ENCODE assay signal across 25 cellular contexts in genomic region chr18:78776151-78776550, GRCh38.
DNase-seq lines count a peak whose midpoint lies in the region; ATAC-seq, FAIRE-seq and TF ChIP-seq lines count a peak whose summit lies in the region.
"Had no signal": no experiment of that assay in that cellular context is flagged by ENCODE, and none has a peak within 500 bp of the region (broad histone marks: within the 10 kb centered on the region; RNA-seq: fewer than 3 reads in every experiment).

No MANE protein-coding gene starts in this region.

- no peak overlapping the region for H3K14ac ChIP-seq in H1 (ENCODE audit: insufficient read length)

- TF ChIP-seq EP300 in H1 (IDR thresholded peaks at IDR 0.05; ENCODE audit: borderline replicate concordance in 1 of 2, low read depth in 2 of 2, low read length in 2 of 2) = no peak

- POLR2A ChIA-PET in H1 (lab: Charles Lee; ENCODE audit: partially characterized antibody) = no interaction called here

- FAIRE-seq in H1 (lab: Jason Lieb, UNC) (no peak), D721Med (lab: Jason Lieb, UNC) (no peak)
- FAIRE-seq: A204.1, GM12892, H54, HepG2 had no signal

- WGBS in H1 (ENCODE audit: extremely low coverage in 1 of 2, insufficient coverage in 1 of 2, insufficient read length in 1 of 2, insufficient replicate concordance in 2 of 2, low coverage in 1 of 2, low lambda C conversion rate in 2 of 2, missing lambda C conversion rate in 1 of 2), 2 experiments = 93% methylated on average over 5 of the region's 5 CpGs; no CpG with 5 or more reads in 1 of the 2 experiments
- WGBS in testis, 2 donors = 88 to 92% methylated on average over 4 to 5 of the region's 5 CpGs

- no peak overlapping the region for H2BK12ac ChIP-seq in H1 (ENCODE audit: low read depth, low read length)

- TF ChIP-seq POLR2A in H1 (IDR thresholded peaks at IDR 0.05; ENCODE audit: control extremely low read depth in 1 of 2, low read depth in 2 of 2, low read length in 2 of 2) = no peak
- no peak for TF ChIP-seq POLR2A in testis (IDR thresholded peaks at IDR 0.05)

- no peak overlapping the region for H3K4me3 Mint-ChIP-seq in activated CD4-positive, alpha-beta T cell treated with anti-CD3 and anti-CD28 coated beads, Interleukin-2, amount 10 ng/mL, durations not matched to agents 24 days and 14 days
- H3K4me3 Mint-ChIP-seq: CD4-positive, CD25-positive, alpha-beta regulatory T cell; CD8-positive, alpha-beta memory T cell; HFFc6; IgD-negative memory B cell had no signal

- H3K18ac ChIP-seq in H1 (ENCODE audit: extremely low read depth, low read length) = no peak overlapping the region

- H3K4me3 ChIP-seq in RWPE2 (ENCODE audit: severe bottlenecking) = no peak overlapping the region
- no peak overlapping the region for H3K4me3 ChIP-seq in H1 (ENCODE audit: extremely low read depth in 1 of 4, insufficient read depth in 2 of 4, low read depth in 3 of 4, low read length in 4 of 4)
- no peak overlapping the region for H3K4me3 ChIP-seq in testis
- H3K4me3 ChIP-seq: GM23248 had no signal

- no peaks in the 10 kb centered on the region for H3K36me3 Mint-ChIP-seq in activated CD4-positive, alpha-beta T cell treated with anti-CD3 and anti-CD28 coated beads, Interleukin-2, amount 10 ng/mL, durations not matched to agents 24 days and 14 days (ENCODE audit: low read depth)
- H3K36me3 Mint-ChIP-seq: CD4-positive, CD25-positive, alpha-beta regulatory T cell; CD8-positive, alpha-beta memory T cell had no signal

- H3K9me3 ChIP-seq in RWPE2 (ENCODE audit: severe bottlenecking) = no peaks in the 10 kb centered on the region
- H3K9me3 ChIP-seq in H1 (ENCODE audit: insufficient read depth in 2 of 2, low read depth in 1 of 2, low read length in 1 of 2) = no peaks in the 10 kb centered on the region
- H3K9me3 ChIP-seq in testis = no peaks in the 10 kb centered on the region
- H3K9me3 ChIP-seq: BE2C had no signal

- H3K4me1 Mint-ChIP-seq in activated CD4-positive, alpha-beta T cell treated with anti-CD3 and anti-CD28 coated beads, Interleukin-2, amount 10 ng/mL, durations not matched to agents 24 days and 14 days = no peaks in the 10 kb centered on the region
- H3K4me1 Mint-ChIP-seq: CD4-positive, CD25-positive, alpha-beta regulatory T cell; CD8-positive, alpha-beta memory T cell had no signal

- no peak overlapping the region for H2BK20ac ChIP-seq in H1 (ENCODE audit: low read length)

- H3K9me3 Mint-ChIP-seq in activated CD4-positive, alpha-beta T cell treated with anti-CD3 and anti-CD28 coated beads, Interleukin-2, amount 10 ng/mL, durations not matched to agents 24 days and 14 days = no peaks in the 10 kb centered on the region
- H3K9me3 Mint-ChIP-seq: CD4-positive, CD25-positive, alpha-beta regulatory T cell; CD8-positive, alpha-beta memory T cell had no signal

- CTCF ChIA-PET in H1 (lab: Charles Lee; ENCODE audit: partially characterized antibody) = interaction anchor here (0.7 kb wide), 1 partner anchor 1610 kb away, joined by 3 read pairs; no protein-coding TSS in a partner anchor

- intact Hi-C loops in sciatic nerve (cut with DNase I) = no loop called here
- intact Hi-C loops in testis (cut with DNase I; ENCODE audit: low total_unique reads) = no loop called here
- intact Hi-C loops in activated CD4-positive, alpha-beta T cell treated with anti-CD3 and anti-CD28 coated beads, Interleukin-2, amount 10 ng/mL, durations not matched to agents 24 days and 14 days (cut with micrococcal nuclease) = no loop called here

- no peak overlapping the region for H4K5ac ChIP-seq in H1 (ENCODE audit: insufficient read length, low read depth, low read length)

- H3K23me2 ChIP-seq in H1 (ENCODE audit: low read depth, low read length) = no peaks in the 10 kb centered on the region

- no peak overlapping the region for H2BK120ac ChIP-seq in H1 (replicated peaks; ENCODE audit: low read depth, low read length)

- no peak overlapping the region for H2BK5ac ChIP-seq in H1 (ENCODE audit: low read depth, low read length)

- H2AFZ ChIP-seq in H1 (ENCODE audit: low read length) = no peak overlapping the region
- H2AFZ ChIP-seq: GM23248 had no signal

- no peak overlapping the region for H3K9ac ChIP-seq in H1 (replicated peaks in 1 of 4; ENCODE audit: extremely low read depth in 1 of 4, low read depth in 3 of 4, low read length in 3 of 4)
- H3K9ac ChIP-seq: GM23248 had no signal

- no peak overlapping the region for H3K23ac ChIP-seq in H1 (ENCODE audit: insufficient read length)

- H3K36me3 ChIP-seq in RWPE2 (ENCODE audit: low read depth) (no peaks in the 10 kb centered on the region), H1 (ENCODE audit: control insufficient read depth in 2 of 4, insufficient read depth in 4 of 4, low read length in 3 of 4) (no peaks in the 10 kb centered on the region), testis (ENCODE audit: low read depth, missing control alignments) (no peaks in the 10 kb centered on the region)
- H3K36me3 ChIP-seq: BE2C had no signal

- H3K4me1 ChIP-seq in RWPE2 (ENCODE audit: insufficient read depth, poor library complexity, severe bottlenecking) (no peaks in the 10 kb centered on the region), H1 (replicated peaks in 1 of 4; ENCODE audit: control insufficient read depth in 3 of 4, insufficient read depth in 4 of 4, low read length in 3 of 4) (peaks cover 0 to 6% (median 0%) of the 10 kb centered on the region in 4 experiments; a peak in 1 of 7 replicates), testis (no peaks in the 10 kb centered on the region)
- H3K4me1 ChIP-seq: BE2C had no signal

- H3K27ac Mint-ChIP-seq in activated CD4-positive, alpha-beta T cell treated with anti-CD3 and anti-CD28 coated beads, Interleukin-2, amount 10 ng/mL, durations not matched to agents 24 days and 14 days = no peak overlapping the region
- H3K27ac Mint-ChIP-seq: CD8-positive, alpha-beta memory T cell; HFFc6; IgD-negative memory B cell had no signal

- peak; percentile 14 for DNase-seq in RWPE2 (ENCODE audit: low spot score)
- no peak for DNase-seq in H1 (ENCODE audit: low read depth in 1 of 2, low spot score in 2 of 2)
- DNase-seq in sciatic nerve (ENCODE audit: low spot score) = peak; percentile 21
- DNase-seq in testis = peak; percentile 9
- DNase-seq in activated CD4-positive, alpha-beta T cell treated with anti-CD3 and anti-CD28 coated beads, Interleukin-2, amount 10 ng/mL, durations not matched to agents 24 days and 14 days = no peak
- DNase-seq in activated CD8-positive, alpha-beta memory T cell treated with anti-CD3 and anti-CD28 coated beads for 24 hours = no peak
- DNase-seq in D721Med (ENCODE audit: insufficient read length, low spot score) = no peak
- DNase-seq: ACHN; BE2C; C1 segment of cervical spinal cord; CD4-positive, CD25-positive, alpha-beta regulatory T cell; CD8-positive, alpha-beta memory T cell; COR-L47; DMS79; GDM1; GM23248; HFFc6; KBM-7 had no signal

- H3K27me3 Mint-ChIP-seq in activated CD4-positive, alpha-beta T cell treated with anti-CD3 and anti-CD28 coated beads, Interleukin-2, amount 10 ng/mL, durations not matched to agents 24 days and 14 days = no peaks in the 10 kb centered on the region
- H3K27me3 Mint-ChIP-seq: CD4-positive, CD25-positive, alpha-beta regulatory T cell had no signal

- no peak overlapping the region for H3K27ac ChIP-seq in RWPE2 (ENCODE audit: poor library complexity, severe bottlenecking)
- no peak overlapping the region for H3K27ac ChIP-seq in H1 (ENCODE audit: low read depth, low read length)
- H3K27ac ChIP-seq in testis = no peak overlapping the region
- H3K27ac ChIP-seq: GM23248 had no signal

- H2BK15ac ChIP-seq in H1 (ENCODE audit: low read length) = no peak overlapping the region

- no peak overlapping the region for H2AK5ac ChIP-seq in H1 (ENCODE audit: low read depth, low read length)

- TF ChIP-seq CTCF in RWPE2 (IDR thresholded peaks at IDR 0.05; ENCODE audit: poor library complexity, severe bottlenecking) (no peak), H1 (IDR thresholded peaks at IDR 0.05; ENCODE audit: control extremely low read depth in 1 of 3, insufficient read depth in 1 of 3, low read depth in 1 of 3, low read length in 3 of 3) (no peak), testis (IDR thresholded peaks at IDR 0.05) (no peak), D721Med (IDR thresholded peaks at IDR 0.05; ENCODE audit: insufficient read depth, missing control alignments) (no peak)

- no peaks in the 10 kb centered on the region for H3K27me3 ChIP-seq in RWPE2 (ENCODE audit: insufficient read depth, poor library complexity, severe bottlenecking)
- H3K27me3 ChIP-seq in H1 (replicated peaks in 1 of 4; ENCODE audit: control insufficient read depth in 3 of 4, extremely low read depth in 1 of 4, insufficient read depth in 3 of 4, low read length in 3 of 4) = no peaks in the 10 kb centered on the region
- no peaks in the 10 kb centered on the region for H3K27me3 ChIP-seq in testis
- H3K27me3 ChIP-seq: BE2C had no signal

- no peak for ATAC-seq in RWPE2 (ENCODE audit: low read depth)
- ATAC-seq in sciatic nerve = no peak
- ATAC-seq in GM19467 (IDR thresholded peaks at IDR 0.05; ENCODE audit: unreplicated experiment) = no peak
- ATAC-seq: HCT116, HepG2 had no signal

- H4K91ac ChIP-seq in H1 (replicated peaks; ENCODE audit: insufficient read length, low read length) = no peak overlapping the region

- peak overlapping the region; percentile 23 for H3K4ac ChIP-seq in H1 (replicated peaks; ENCODE audit: insufficient read length, low read depth, low read length)

- H4K8ac ChIP-seq in H1 (ENCODE audit: extremely low read depth, insufficient read depth, low read length) = no peak overlapping the region; the same call in 1 of the 2 replicates

- no peak overlapping the region for H3K4me2 ChIP-seq in H1 (ENCODE audit: insufficient read depth in 1 of 2, low read depth in 2 of 2, low read length in 2 of 2)

- H4K20me1 ChIP-seq in H1 (replicated peaks in 1 of 2; ENCODE audit: control insufficient read depth in 1 of 2, insufficient read depth in 2 of 2, low read length in 2 of 2) = no peaks in the 10 kb centered on the region

- TF ChIP-seq RAD21 in H1 (IDR thresholded peaks at IDR 0.05 in 1 of 2, conservative IDR thresholded peaks at IDR 0.05 in 1 of 2; ENCODE audit: low read depth in 2 of 2, low read length in 2 of 2) = no peak

- H3K79me2 ChIP-seq in H1 (ENCODE audit: control insufficient read depth in 1 of 2, insufficient read depth in 2 of 2, low read length in 2 of 2) = no peaks in the 10 kb centered on the region

- H3K79me1 ChIP-seq in H1 (ENCODE audit: low read depth, low read length) = no peaks in the 10 kb centered on the region

- no peak overlapping the region for H3K56ac ChIP-seq in H1 (replicated peaks; ENCODE audit: insufficient read length, low read depth, low read length)

TF ChIP-seq in H1, 55 proteins besides CTCF, POLR2A, EP300 and RAD21 (continues in another document):
- TF ChIP-seq TAF1 (IDR thresholded peaks at IDR 0.05; ENCODE audit: low read depth, low read length) (no peak), NANOG (IDR thresholded peaks at IDR 0.05; ENCODE audit: insufficient read depth, low read depth, low read length, poor library complexity, severe bottlenecking) (no peak), TCF12 (IDR thresholded peaks at IDR 0.05; ENCODE audit: low read depth, low read length) (no peak), SIN3A (conservative IDR thresholded peaks at IDR 0.05 in 1 of 2, IDR thresholded peaks at IDR 0.05 in 1 of 2; ENCODE audit: low read depth in 1 of 2, low read length in 2 of 2) (no peak), FOSL1 (IDR thresholded peaks at IDR 0.05; ENCODE audit: insufficient read depth, low read depth, low read length) (no peak)

Comparison
In these comparisons a context has a peak if more than half of its experiments do, and no peak if none do; other contexts are left out.
1. DNase-seq: peak in RWPE2 (single experiment), sciatic nerve (single experiment) and testis (single experiment); none in H1 (0 of 2), activated CD4-positive, alpha-beta T cell treated with anti-CD3 and anti-CD28 coated beads, Interleukin-2, amount 10 ng/mL, durations not matched to agents 24 days and 14 days (single experiment), activated CD8-positive, alpha-beta memory T cell treated with anti-CD3 and anti-CD28 coated beads for 24 hours (single experiment) and D721Med (single experiment).